11 cellular contexts compared by ENCODE assay signal in genomic region chr6:47383360-47383759, GRCh38.
"Had no signal": no experiment of that assay in that cellular context is flagged by ENCODE, and none has a peak within 500 bp of the region (broad histone marks: within the 10 kb centered on the region; RNA-seq: fewer than 3 reads in every experiment).

No MANE protein-coding gene starts in this region.

- H3K4me2 ChIP-seq: GM23338 had no signal

- ATAC-seq: GM23338, HCT116 had no signal

- H3K9ac ChIP-seq: GM23248 had no signal

- H2AFZ ChIP-seq: GM23248, GM23338 had no signal

- H3K9me3 ChIP-seq: HAP-1 had no signal

- H3K4me3 ChIP-seq: GM23248, GM23338, HAP-1 had no signal

- H3K4me1 ChIP-seq: HAP-1 had no signal

- DNase-seq: GM23248, GOT3, H7, H9, HCEC 1CT, HFFc6 had no signal

- H3K27ac ChIP-seq: GM23248 had no signal

- FAIRE-seq: H1, H54 had no signal

- H3K36me3 ChIP-seq: HAP-1 had no signal
